ENCODE assay signal across 10 cellular contexts in the genomic region with DNA sequence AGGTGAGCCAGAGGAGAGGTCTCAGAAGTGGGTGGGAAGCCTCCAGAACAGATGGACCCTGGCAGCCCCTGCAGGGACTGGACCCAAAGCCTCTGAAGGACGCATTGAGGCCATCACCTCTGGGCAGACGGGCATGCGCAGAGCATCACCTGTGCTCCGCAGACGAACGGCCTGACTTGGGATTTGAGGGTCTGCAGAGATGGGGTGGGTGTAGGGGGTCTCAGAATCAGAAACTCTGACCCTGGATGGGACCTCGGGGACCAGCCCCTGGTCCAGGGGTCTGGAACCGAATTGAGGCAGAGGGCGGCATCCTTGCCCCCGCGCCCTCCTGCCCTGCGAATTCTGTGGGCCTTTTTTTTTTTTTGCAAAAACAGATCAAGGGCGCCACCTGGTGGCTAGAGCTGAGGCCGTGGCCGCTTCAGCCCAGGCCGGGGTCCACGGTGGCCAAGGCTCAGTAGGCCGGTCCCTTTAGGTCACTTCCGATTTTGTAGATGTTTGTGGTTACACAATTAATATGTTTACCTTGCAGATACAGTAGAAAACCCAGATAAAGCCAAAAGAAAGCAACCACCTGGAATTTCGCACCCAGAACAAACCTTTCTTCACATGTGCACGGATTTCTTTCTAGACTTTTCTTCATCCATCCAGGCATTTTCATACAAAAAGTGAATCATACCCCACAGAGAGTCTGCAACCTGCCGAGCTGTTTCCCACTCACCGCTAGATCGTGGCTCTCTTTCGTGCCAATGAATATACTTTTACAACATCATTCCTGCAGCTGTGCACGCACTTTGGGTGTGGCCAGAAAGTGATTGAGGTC. TPM values are rescaled to one million over a fixed set of nuclear protein-coding genes. Genes with fewer than 3 reads are reported as not detected.
DNase-seq lines count a peak whose midpoint lies in the region; ATAC-seq and TF ChIP-seq lines count a peak whose summit lies in the region.
"Had no signal": no experiment of that assay in that cellular context is flagged by ENCODE, and none has a peak within 500 bp of the region (broad histone marks: within the 10 kb centered on the region; RNA-seq: fewer than 3 reads in every experiment).

No MANE protein-coding gene starts in this region.

- no peak for TF ChIP-seq POLR2A in uterus (IDR thresholded peaks at IDR 0.05)

- TF ChIP-seq CTCF in GM10266 (IDR thresholded peaks at IDR 0.05; ENCODE audit: control insufficient read depth, insufficient read depth, low read depth, missing control alignments) (peak; percentile 68), uterus (IDR thresholded peaks at IDR 0.05) (peak; percentile 67 to 93 (median 77))

- no peaks in the 10 kb centered on the region for H3K36me3 Mint-ChIP-seq in activated CD4-positive, alpha-beta T cell treated with anti-CD3 and anti-CD28 coated beads, Interleukin-2, amount 10 ng/mL, durations not matched to agents 24 days and 14 days (ENCODE audit: low read depth)
- H3K36me3 Mint-ChIP-seq in naive thymus-derived CD8-positive, alpha-beta T cell = no peaks in the 10 kb centered on the region
- H3K36me3 Mint-ChIP-seq: activated naive CD8-positive, alpha-beta T cell had no signal

- no peaks in the 10 kb centered on the region for H3K9me3 ChIP-seq in uterus

- peak; percentile 74 for DNase-seq in GM10266 (ENCODE audit: extremely low spot score)
- DNase-seq in M059J (ENCODE audit: low read depth) = peak; percentile 55
- peak; percentile 87 for DNase-seq in activated CD4-positive, alpha-beta T cell treated with anti-CD3 and anti-CD28 coated beads, Interleukin-2, amount 10 ng/mL, durations not matched to agents 24 days and 14 days
- DNase-seq in ecto neural progenitor cell (ENCODE audit: low spot score) = peak; percentile 80
- DNase-seq in naive thymus-derived CD8-positive, alpha-beta T cell = peak in 9 of 10 donors; percentile 9 to 71 (median 50)
- peak in 1 of 2 donors; percentile 41 for DNase-seq in uterus
- no peak for DNase-seq in MV-4-11 (lab: John Stamatoyannopoulos, UW)

- peaks cover 2% of the 10 kb centered on the region for H3K4me1 Mint-ChIP-seq in activated CD4-positive, alpha-beta T cell treated with anti-CD3 and anti-CD28 coated beads, Interleukin-2, amount 10 ng/mL, durations not matched to agents 24 days and 14 days
- H3K4me1 Mint-ChIP-seq in naive thymus-derived CD8-positive, alpha-beta T cell = peaks cover 0 to 11% (median 3%) of the 10 kb centered on the region in 4 donors

- peak; percentile 30 to 33 for ATAC-seq in naive thymus-derived CD8-positive, alpha-beta T cell
- no peak for ATAC-seq in GM19397 (IDR thresholded peaks at IDR 0.05; ENCODE audit: unreplicated experiment)

- no peaks in the 10 kb centered on the region for H3K4me1 ChIP-seq in uterus

- H3K36me3 ChIP-seq in uterus = no peaks in the 10 kb centered on the region

- H3K27me3 Mint-ChIP-seq in activated CD4-positive, alpha-beta T cell treated with anti-CD3 and anti-CD28 coated beads, Interleukin-2, amount 10 ng/mL, durations not matched to agents 24 days and 14 days = peaks cover 15% of the 10 kb centered on the region
- H3K27me3 Mint-ChIP-seq in naive thymus-derived CD8-positive, alpha-beta T cell = no peaks in the 10 kb centered on the region
- H3K27me3 Mint-ChIP-seq: activated naive CD8-positive, alpha-beta T cell had no signal

- no peaks in the 10 kb centered on the region for H3K9me3 Mint-ChIP-seq in activated CD4-positive, alpha-beta T cell treated with anti-CD3 and anti-CD28 coated beads, Interleukin-2, amount 10 ng/mL, durations not matched to agents 24 days and 14 days
- H3K9me3 Mint-ChIP-seq in naive thymus-derived CD8-positive, alpha-beta T cell = peaks cover 0 to 4% (median 0%) of the 10 kb centered on the region in 9 donors
- H3K9me3 Mint-ChIP-seq: stimulated activated naive CD8-positive, alpha-beta T cell treated with anti-CD3 and anti-CD28 coated beads, Interleukin-15, Interleukin-2, amounts not matched to agents 100 ng/mL and 50 ng/mL, for 24 hours had no signal

- H3K27ac Mint-ChIP-seq in activated CD4-positive, alpha-beta T cell treated with anti-CD3 and anti-CD28 coated beads, Interleukin-2, amount 10 ng/mL, durations not matched to agents 24 days and 14 days = no peak overlapping the region
- peak overlapping the region in 3 of 10 donors; percentile 18 to 88 (median 56) for H3K27ac Mint-ChIP-seq in naive thymus-derived CD8-positive, alpha-beta T cell
- H3K27ac Mint-ChIP-seq: activated naive CD8-positive, alpha-beta T cell; stimulated activated naive CD8-positive, alpha-beta T cell treated with anti-CD3 and anti-CD28 coated beads, Interleukin-15, Interleukin-2, amounts not matched to agents 100 ng/mL and 50 ng/mL, for 24 hours had no signal

- no peak overlapping the region for H3K27ac ChIP-seq in uterus

- H3K4me3 ChIP-seq in uterus = no peak overlapping the region

- no peak overlapping the region for H3K4me3 Mint-ChIP-seq in activated CD4-positive, alpha-beta T cell treated with anti-CD3 and anti-CD28 coated beads, Interleukin-2, amount 10 ng/mL, durations not matched to agents 24 days and 14 days
- no peak overlapping the region for H3K4me3 Mint-ChIP-seq in naive thymus-derived CD8-positive, alpha-beta T cell
- H3K4me3 Mint-ChIP-seq: activated naive CD8-positive, alpha-beta T cell; stimulated activated naive CD8-positive, alpha-beta T cell treated with anti-CD3 and anti-CD28 coated beads, Interleukin-15, Interleukin-2, amounts not matched to agents 100 ng/mL and 50 ng/mL, for 24 hours had no signal

- H3K27me3 ChIP-seq in uterus = no peaks in the 10 kb centered on the region

- intact Hi-C loops in activated CD4-positive, alpha-beta T cell treated with anti-CD3 and anti-CD28 coated beads, Interleukin-2, amount 10 ng/mL, durations not matched to agents 24 days and 14 days (cut with micrococcal nuclease) = loop anchor here (1.0 to 5.0 kb wide), 2 partner anchors 80 to 212 kb away; no protein-coding TSS in a partner anchor
- intact Hi-C loops in uterus (cut with DNase I; ENCODE audit: low total_unique reads) = loop anchor here (5.0 kb wide), 1 partner anchor 82 kb away; no protein-coding TSS in a partner anchor

- POLR2A ChIA-PET in naive thymus-derived CD8-positive, alpha-beta T cell (lab: Charles Lee) = interaction anchor here (0.6 kb wide), 1 partner anchor 497 kb away, joined by 6 read pairs; no protein-coding TSS in a partner anchor

RNA-seq across cellular contexts. Expression of a gene that starts 25.9 kb away (rescaled TPM):
- 3.0 and 5.2 TPM in 2 replicates for total RNA-seq in M059J (2014; rRNA removed; shearing (Covaris generic))
- 0.51 and 0.62 TPM in 2 replicates for total RNA-seq in activated CD4-positive, alpha-beta T cell treated with anti-CD3 and anti-CD28 coated beads, Interleukin-2, amount 10 ng/mL, durations not matched to agents 24 days and 14 days
- total RNA-seq in naive thymus-derived CD8-positive, alpha-beta T cell = 10 to 100 TPM; 10.2 to 10.5 TPM
- 10 to 100 TPM in 1 of 3 donors, 1 to 10 TPM in 2; 6.2 to 10.9 (median 6.4) TPM for polyA plus RNA-seq in naive thymus-derived CD8-positive, alpha-beta T cell
- total RNA-seq in uterus = under 1 TPM in 1 of 4 donors, not detected in 3; 0.46 TPM

RNA-seq across cellular contexts. Expression of a gene that starts 33.4 kb away (rescaled TPM):
- not detected in 2 replicates for total RNA-seq in M059J (2014; rRNA removed; shearing (Covaris generic))
- not detected in 2 replicates for total RNA-seq in activated CD4-positive, alpha-beta T cell treated with anti-CD3 and anti-CD28 coated beads, Interleukin-2, amount 10 ng/mL, durations not matched to agents 24 days and 14 days
- total RNA-seq in naive thymus-derived CD8-positive, alpha-beta T cell = not detected
- not detected for polyA plus RNA-seq in naive thymus-derived CD8-positive, alpha-beta T cell
- 1 to 10 TPM in 2 of 4 donors, under 1 TPM in 1, not detected in 1; 0.26 to 1.8 (median 1.4) TPM for total RNA-seq in uterus
